1 cellular context compared by ENCODE assay signal in genomic region chr2:25977768-25978167, GRCh38.
TF ChIP-seq lines count a peak whose summit lies in the region.

No MANE protein-coding gene starts in this region.

TF ChIP-seq in GM23338, 12 proteins besides CTCF, POLR2A, EP300 and RAD21 (continued from another document):
- TF ChIP-seq ZNF462 (CRISPR knock-in tag; IDR thresholded peaks at IDR 0.05), result no peak
TF ChIP-seq in GM23338: peak in this region for 0.
